Comparison of ENCODE assay signal across 9 cellular contexts in genomic region chr13:41411536-41411935, GRCh38. TPM values are rescaled to one million over a fixed set of nuclear protein-coding genes. Genes with fewer than 3 reads are reported as not detected.
A peak's percentile ranks its signal among the peaks of the same experiment; 100 is the strongest.
DNase-seq lines count a peak whose midpoint lies in the region; ATAC-seq and TF ChIP-seq lines count a peak whose summit lies in the region.
"Had no signal": no experiment of that assay in that cellular context is flagged by ENCODE, and none has a peak within 500 bp of the region (broad histone marks: within the 10 kb centered on the region; RNA-seq: fewer than 3 reads in every experiment).

No MANE protein-coding gene starts in this region.

- H3K9me3 Mint-ChIP-seq in T-helper 2 cell treated with Interferon-gamma antibody and Interleukin-4, amounts not matched to agents 5 μg/mL and 100 μg/mL, for 36 hours, result no peaks in the 10 kb centered on the region

- H3K4me3 Mint-ChIP-seq in T-helper 2 cell treated with Interferon-gamma antibody and Interleukin-4, amounts not matched to agents 5 μg/mL and 100 μg/mL, for 36 hours, result no peak overlapping the region

- H3K36me3 Mint-ChIP-seq in T-helper 2 cell treated with Interferon-gamma antibody and Interleukin-4, amounts not matched to agents 5 μg/mL and 100 μg/mL, for 36 hours (ENCODE audit: low read depth), result no peaks in the 10 kb centered on the region

- TF ChIP-seq CTCF in astrocyte of the spinal cord (IDR thresholded peaks at IDR 0.05; ENCODE audit: low read depth, low read length), result peak; percentile 53

- no peak overlapping the region for H3K27ac Mint-ChIP-seq in T-helper 2 cell treated with Interferon-gamma antibody and Interleukin-4, amounts not matched to agents 5 μg/mL and 100 μg/mL, for 36 hours

- peak; percentile 17 for DNase-seq in Daoy (ENCODE audit: low read depth)
- DNase-seq in Jurkat, Clone E6-1 (ENCODE audit: low read depth, low spot score), result peak; percentile 28
- DNase-seq in astrocyte of the spinal cord (ENCODE audit: low read depth, low spot score), result peak; percentile 73
- no peak for DNase-seq in left lobe of liver (ENCODE audit: low spot score)
- DNase-seq in T-helper 2 cell treated with Interferon-gamma antibody and Interleukin-4, amounts not matched to agents 5 μg/mL and 100 μg/mL, for 36 hours (ENCODE audit: low spot score), result no peak
- DNase-seq in NCI-H446 treated with DMSO at 0.1 percent for 48 hours (lab: John Stamatoyannopoulos, UW), result no peak
- DNase-seq in GM19240 (ENCODE audit: insufficient read length, low spot score), result no peak

- ATAC-seq in left lobe of liver, result peak; percentile 79
- ATAC-seq in GM18498 (IDR thresholded peaks at IDR 0.05; ENCODE audit: unreplicated experiment), result no peak

- H3K4me1 Mint-ChIP-seq in T-helper 2 cell treated with Interferon-gamma antibody and Interleukin-4, amounts not matched to agents 5 μg/mL and 100 μg/mL, for 36 hours (ENCODE audit: low read depth), result peaks cover 2% of the 10 kb centered on the region

- H3K27me3 Mint-ChIP-seq in T-helper 2 cell treated with Interferon-gamma antibody and Interleukin-4, amounts not matched to agents 5 μg/mL and 100 μg/mL, for 36 hours (ENCODE audit: low read depth), result peaks cover 5% of the 10 kb centered on the region

- H3K4me3 ChIP-seq in Jurkat, Clone E6-1 (ENCODE audit: low read length), result no peak overlapping the region
- H3K4me3 ChIP-seq in astrocyte of the spinal cord (ENCODE audit: low read depth, low read length), result no peak overlapping the region
- H3K4me3 ChIP-seq: SK-N-MC had no signal

- in situ Hi-C loops in astrocyte of the spinal cord (cut with HindIII; ENCODE audit: low sequenced_read_pairs), result no loop called here

RNA-seq across cellular contexts. Expression of gene RGCC, which starts 45.8 kb away (rescaled TPM):
- total RNA-seq in Daoy (2014; rRNA removed; shearing (Covaris generic)), result 7.8 and 10.6 TPM in 2 replicates
- polyA plus RNA-seq in Jurkat, Clone E6-1 (2012; ENCODE audit: insufficient read depth, insufficient read length), result 33.7 TPM
- total RNA-seq in left lobe of liver, result 0.88 TPM

Comparison
In these comparisons a context has a peak if more than half of its experiments do, and no peak if none do; other contexts are left out.
1. DNase-seq: peak in Daoy (single experiment), Jurkat, Clone E6-1 (single experiment) and astrocyte of the spinal cord (single experiment); none in left lobe of liver (single experiment), T-helper 2 cell treated with Interferon-gamma antibody and Interleukin-4, amounts not matched to agents 5 μg/mL and 100 μg/mL, for 36 hours (single experiment), NCI-H446 treated with DMSO at 0.1 percent for 48 hours (single experiment) and GM19240 (single experiment).